In genomic region chr2:217662984-217663602, GRCh38 we compare ENCODE assay signal across 22 cellular contexts.
A peak's percentile ranks its signal among the peaks of the same experiment; 100 is the strongest.
DNase-seq lines count a peak whose midpoint lies in the region; ATAC-seq, FAIRE-seq and TF ChIP-seq lines count a peak whose summit lies in the region.
"Had no signal": no experiment of that assay in that cellular context is flagged by ENCODE, and none has a peak within 500 bp of the region (broad histone marks: within the 10 kb centered on the region; RNA-seq: fewer than 3 reads in every experiment).

No MANE protein-coding gene starts in this region.

- no peak for FAIRE-seq in A549 (lab: Jason Lieb, UNC)

- H4K20me1 ChIP-seq in osteoblast (ENCODE audit: insufficient read depth, low read length), result no peaks in the 10 kb centered on the region

- no peak for TF ChIP-seq POLR2A in A549 (IDR thresholded peaks at IDR 0.05; ENCODE audit: low read length)

- WGBS in A549 (ENCODE audit: missing lambda C conversion rate), result 40% methylated on average over 3 of the region's 3 CpGs

- H3K79me2 ChIP-seq in osteoblast (ENCODE audit: insufficient read depth, low read length), result no peaks in the 10 kb centered on the region

- no peaks in the 10 kb centered on the region for H3K9me3 ChIP-seq in A549
- H3K9me3 ChIP-seq in osteoblast (ENCODE audit: low read depth, low read length), result no peaks in the 10 kb centered on the region
- H3K9me3 ChIP-seq: body of pancreas, colonic mucosa, HAP-1, prostate gland had no signal

- H3K4me2 ChIP-seq in A549 (peak overlapping the region; percentile 58), osteoblast (ENCODE audit: insufficient read depth, low read length) (no peak overlapping the region)

- CTCF ChIA-PET in A549 (lab: Yijun Ruan, JAX), result interaction anchor here (1.3 kb wide), 1 partner anchor 12 kb away, joined by 4 read pairs; no protein-coding TSS in a partner anchor

- POLR2A ChIA-PET in A549 (lab: Yijun Ruan, JAX), result no interaction called here

- H3K27ac ChIP-seq in A549 (peak overlapping the region in 1 of 2 experiments; percentile 14; a peak in 1 of 6 replicates), osteoblast (ENCODE audit: low read depth, low read length) (peak overlapping the region; percentile 0)
- H3K27ac ChIP-seq: body of pancreas, colonic mucosa, prostate gland had no signal

- DNase-seq in A549 (ENCODE audit: low read depth in 1 of 2, low spot score in 1 of 2) (no peak), HS-5 (ENCODE audit: low read depth) (peak; percentile 33), astrocyte of the hippocampus (ENCODE audit: low read depth, low spot score) (peak; percentile 43), osteoblast (ENCODE audit: insufficient read length, low spot score, missing footprints) (no peak), DMS153 treated with DMSO at 0.1 percent for 48 hours (lab: John Stamatoyannopoulos, UW; ENCODE audit: unreplicated experiment) (no peak), NCI-H748 treated with DMSO at 0.1 percent for 48 hours (lab: John Stamatoyannopoulos, UW) (no peak), cerebellar nuclear complex (lab: John Stamatoyannopoulos, UW) (no peak), ureter (ENCODE audit: low spot score) (no peak)
- DNase-seq: activated CD4-positive, alpha-beta T cell treated with anti-CD3 and anti-CD28 coated beads, Interleukin-2, amount 10 ng/mL, durations not matched to agents 7 days and 5 days; body of pancreas; colonic mucosa; effector memory CD8-positive, alpha-beta T cell; KBM-7; NCI-H1694; NCI-H82; stimulated activated CD4-positive, alpha-beta T cell treated with anti-CD3 and anti-CD28 coated beads, Interleukin-2, amount 100 ng/mL, for 24 hours; stimulated activated naive B cell treated with anti-CD40 and anti-IgM and Interleukin-4, amounts not matched to agents 10 μg/mL and 1 μg/mL and 100 μg/mL, for 72 hours had no signal

- TF ChIP-seq EP300 in A549 (IDR thresholded peaks at IDR 0.05), result no peak

- no peak for TF ChIP-seq RAD21 in A549 (conservative IDR thresholded peaks at IDR 0.05 in 1 of 2, IDR thresholded peaks at IDR 0.05 in 1 of 2)

- peak in 1 of 2 experiments; percentile 66; a peak in 3 of 6 replicates for ATAC-seq in A549
- ATAC-seq: body of pancreas; effector memory CD8-positive, alpha-beta T cell; esophagus mucosa; Right ventricle myocardium inferior; stimulated activated naive B cell treated with anti-CD40 and anti-IgM and Interleukin-4, amounts not matched to agents 10 μg/mL and 1 μg/mL and 100 μg/mL, for 72 hours had no signal

- H3K4me3 ChIP-seq in A549 (no peak overlapping the region), osteoblast (ENCODE audit: insufficient read depth, low read length) (no peak overlapping the region)
- H3K4me3 ChIP-seq: body of pancreas, colonic mucosa, HAP-1, lung, prostate gland had no signal

- H3K4me1 ChIP-seq in A549 (peaks cover 17% of the 10 kb centered on the region), osteoblast (ENCODE audit: insufficient read depth, low read length) (peaks cover 48% of the 10 kb centered on the region)
- H3K4me1 ChIP-seq: body of pancreas, colonic mucosa, HAP-1, prostate gland had no signal

- no peaks in the 10 kb centered on the region for H3K36me3 ChIP-seq in osteoblast (ENCODE audit: insufficient read depth, low read length)
- H3K36me3 ChIP-seq: colonic mucosa, HAP-1, prostate gland had no signal

- no peak overlapping the region for H2AFZ ChIP-seq in osteoblast (ENCODE audit: low read length)

- TF ChIP-seq CTCF in A549 (IDR thresholded peaks at IDR 0.05) (no peak), osteoblast (IDR thresholded peaks at IDR 0.05; ENCODE audit: extremely low read depth, low read depth, low read length) (no peak)

- no peaks in the 10 kb centered on the region for H3K27me3 ChIP-seq in osteoblast (ENCODE audit: insufficient read depth, low read length)
- H3K27me3 ChIP-seq: body of pancreas, colonic mucosa had no signal

TF ChIP-seq in A549, 52 proteins besides CTCF, POLR2A, EP300 and RAD21:
- no peak for TF ChIP-seq CEBPB (IDR thresholded peaks at IDR 0.05)
- no peak for TF ChIP-seq ZFP36 (IDR thresholded peaks at IDR 0.05; ENCODE audit: borderline replicate concordance, partially characterized antibody)
- TF ChIP-seq NFE2L2 (conservative IDR thresholded peaks at IDR 0.05; ENCODE audit: low read length), result no peak
- no peak for TF ChIP-seq MYC (IDR thresholded peaks at IDR 0.05; ENCODE audit: borderline replicate concordance, low read length)
- no peak for TF ChIP-seq KDM5A (IDR thresholded peaks at IDR 0.05)
- TF ChIP-seq ESRRA (IDR thresholded peaks at IDR 0.05; ENCODE audit: borderline replicate concordance, low read length), result no peak
- no peak for TF ChIP-seq TP53 (CRISPR knock-in tag; IDR thresholded peaks at IDR 0.05)
- TF ChIP-seq NR3C1 (IDR thresholded peaks at IDR 0.05), result no peak
- TF ChIP-seq KDM1A (IDR thresholded peaks at IDR 0.05; ENCODE audit: low read depth), result no peak
- TF ChIP-seq RARB (CRISPR knock-in tag; IDR thresholded peaks at IDR 0.05), result no peak
- no peak for TF ChIP-seq NPAS2 (CRISPR knock-in tag; IDR thresholded peaks at IDR 0.05; ENCODE audit: borderline replicate concordance)
TF ChIP-seq in A549: peak in this region for 0.

Comparison
In these comparisons a context has a peak if more than half of its experiments do, and no peak if none do; other contexts are left out.
1. DNase-seq: peak in HS-5 (single experiment) and astrocyte of the hippocampus (single experiment); none in A549 (0 of 2), osteoblast (single experiment), DMS153 treated with DMSO at 0.1 percent for 48 hours (single experiment), NCI-H748 treated with DMSO at 0.1 percent for 48 hours (single experiment), cerebellar nuclear complex (0 of 2) and ureter (single experiment).